In the genomic region with DNA sequence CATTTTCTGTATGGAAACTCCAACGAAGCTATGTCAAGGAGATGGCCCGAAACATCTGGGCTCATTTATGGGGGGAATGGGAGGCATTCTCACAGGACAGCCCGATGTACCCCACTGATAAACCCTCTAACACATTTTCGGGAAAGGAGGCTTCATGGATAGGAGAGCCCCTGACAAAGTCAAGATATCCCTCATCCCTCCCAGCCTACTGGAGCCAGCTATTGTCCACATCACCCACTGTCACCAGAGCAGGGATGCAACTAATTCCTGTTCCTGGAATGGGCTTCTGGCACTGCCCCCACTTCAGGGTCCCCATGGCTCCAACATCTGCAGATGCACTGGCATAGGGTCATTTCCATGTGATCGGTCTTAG, we compare ENCODE assay signal across 21 cellular contexts.
DNase-seq lines count a peak whose midpoint lies in the region; ATAC-seq and TF ChIP-seq lines count a peak whose summit lies in the region.
"Had no signal": no experiment of that assay in that cellular context is flagged by ENCODE, and none has a peak within 500 bp of the region (broad histone marks: within the 10 kb centered on the region; RNA-seq: fewer than 3 reads in every experiment).

No MANE protein-coding gene starts in this region.

- DNase-seq in PC-3, result no peak
- DNase-seq in right cardiac atrium, result peak in 2 of 3 donors; percentile 34 to 46
- DNase-seq in osteocyte (ENCODE audit: extremely low spot score, unreplicated experiment), result peak; percentile 62
- no peak for DNase-seq in DMS53 treated with DMSO at 0.1 percent for 48 hours (lab: John Stamatoyannopoulos, UW; ENCODE audit: unreplicated experiment)
- DNase-seq in NCI-H128 (lab: John Stamatoyannopoulos, UW; ENCODE audit: unreplicated experiment), result no peak
- no peak for DNase-seq in NOMO-1 treated with DMSO at 0.1 percent for 48 hours (lab: John Stamatoyannopoulos, UW; ENCODE audit: unreplicated experiment)
- DNase-seq: activated effector memory CD4-positive, alpha-beta T cell treated with anti-CD3 and anti-CD28 coated beads, Interleukin-2, amount 50 U/mL, for 16 hours; C1 segment of cervical spinal cord; dorsolateral prefrontal cortex; Kasumi-1; kidney; NCI-H1436 treated with DMSO at 0.1 percent for 48 hours; NCI-H446 had no signal

- H3K36me3 ChIP-seq in ACC112 (ENCODE audit: insufficient read depth, low read length), result no peaks in the 10 kb centered on the region
- H3K36me3 ChIP-seq in PC-3 (ENCODE audit: low read depth, low read length), result no peaks in the 10 kb centered on the region
- H3K36me3 ChIP-seq: neutrophil, prostate gland, tibial nerve had no signal

- peaks cover 46% of the 10 kb centered on the region for H3K4me1 ChIP-seq in ACC112 (ENCODE audit: control insufficient read depth, insufficient read depth, low read length, unreplicated experiment)
- peaks cover 27% of the 10 kb centered on the region for H3K4me1 ChIP-seq in PC-3 (ENCODE audit: insufficient read depth, low read length)
- H3K4me1 ChIP-seq in right cardiac atrium (ENCODE audit: control insufficient read depth, insufficient read depth, low read length), result peaks cover 15% of the 10 kb centered on the region
- H3K4me1 ChIP-seq: prostate gland had no signal

- no peaks in the 10 kb centered on the region for H3K79me2 ChIP-seq in ACC112 (ENCODE audit: control insufficient read depth, insufficient read depth, low read length, unreplicated experiment)
- H3K79me2 ChIP-seq in PC-3 (ENCODE audit: low read length), result no peaks in the 10 kb centered on the region

- POLR2A ChIA-PET in PC-3 (lab: Charles Lee; ENCODE audit: unreplicated experiment), result no interaction called here

- intact Hi-C loops in PC-3 (cut with micrococcal nuclease), result no loop called here
- intact Hi-C loops in right cardiac atrium (cut with DNase I), result no loop called here

- no peaks in the 10 kb centered on the region for H3K9me3 ChIP-seq in PC-3 (ENCODE audit: low read length)
- H3K9me3 ChIP-seq in right cardiac atrium (ENCODE audit: control insufficient read depth, low read length), result no peaks in the 10 kb centered on the region
- H3K9me3 ChIP-seq: neutrophil, prostate gland, tibial nerve had no signal

- no peaks in the 10 kb centered on the region for H3K9me2 ChIP-seq in PC-3 (replicated peaks; ENCODE audit: low read length)

- no peaks in the 10 kb centered on the region for H3K27me3 ChIP-seq in ACC112 (ENCODE audit: insufficient read depth, low read length)
- H3K27me3 ChIP-seq in PC-3 (ENCODE audit: low read length), result no peaks in the 10 kb centered on the region
- H3K27me3 ChIP-seq in right cardiac atrium (ENCODE audit: control insufficient read depth, insufficient read depth), result no peaks in the 10 kb centered on the region
- H3K27me3 ChIP-seq: neutrophil, tibial nerve had no signal

- 64% methylated on average over 5 of the region's 5 CpGs for WGBS in right cardiac atrium

- CTCF ChIA-PET in PC-3 (lab: Charles Lee), result no interaction called here

- H3K4me3 ChIP-seq in ACC112 (ENCODE audit: low read depth, low read length), result no peak overlapping the region
- no peak overlapping the region for H3K4me3 ChIP-seq in PC-3 (ENCODE audit: low read length)
- H3K4me3 ChIP-seq in right cardiac atrium (ENCODE audit: low read length), result no peak overlapping the region
- H3K4me3 ChIP-seq: dorsolateral prefrontal cortex, lung, prostate gland, tibial nerve had no signal

- ATAC-seq in PC-3 (no peak), right cardiac atrium (no peak)
- ATAC-seq: activated CD4-positive, alpha-beta T cell treated with anti-CD3 and anti-CD28 coated beads for 36 hours had no signal

- H3K9ac ChIP-seq in PC-3 (ENCODE audit: low read length), result no peak overlapping the region

- H3K27ac ChIP-seq in ACC112 (ENCODE audit: low read depth, low read length) (peak overlapping the region; percentile 96), PC-3 (ENCODE audit: low read length) (0 out of 2 replicates have a peak overlapping the region, but pooled peaks have one; percentile 80), right cardiac atrium (ENCODE audit: low read length) (peak overlapping the region; percentile 79)
- H3K27ac ChIP-seq: dorsolateral prefrontal cortex, neutrophil, prostate gland had no signal

- no peak overlapping the region for H3K4me3 Mint-ChIP-seq in osteocyte (ENCODE audit: unreplicated experiment)
- H3K4me3 Mint-ChIP-seq: activated CD4-positive, alpha-beta T cell treated with anti-CD3 and anti-CD28 coated beads for 36 hours; activated naive CD8-positive, alpha-beta T cell treated with anti-CD3 and anti-CD28 coated beads for 36 hours; stimulated activated naive CD8-positive, alpha-beta T cell treated with anti-CD3 and anti-CD28 coated beads, Interleukin-15, Interleukin-2, amounts not matched to agents 100 ng/mL and 50 ng/mL, for 24 hours had no signal

- no peaks in the 10 kb centered on the region for H3K36me3 Mint-ChIP-seq in osteocyte (ENCODE audit: unreplicated experiment)
- H3K36me3 Mint-ChIP-seq: activated naive CD8-positive, alpha-beta T cell treated with anti-CD3 and anti-CD28 coated beads for 36 hours had no signal

- H3K27ac Mint-ChIP-seq in osteocyte (ENCODE audit: unreplicated experiment), result no peak overlapping the region
- H3K27ac Mint-ChIP-seq: activated CD4-positive, alpha-beta T cell treated with anti-CD3 and anti-CD28 coated beads for 36 hours; activated naive CD8-positive, alpha-beta T cell treated with anti-CD3 and anti-CD28 coated beads for 36 hours; stimulated activated naive CD8-positive, alpha-beta T cell treated with anti-CD3 and anti-CD28 coated beads, Interleukin-15, Interleukin-2, amounts not matched to agents 100 ng/mL and 50 ng/mL, for 24 hours had no signal

- H4K20me1 ChIP-seq in PC-3 (ENCODE audit: low read length), result no peaks in the 10 kb centered on the region

- H3K4me2 ChIP-seq in PC-3 (ENCODE audit: low read length), result no peak overlapping the region

- BruUV-seq in PC-3 (replicated peaks; lab: Mats Ljungman, UMichigan), result no TSS peak

- H3K4me1 Mint-ChIP-seq in osteocyte (ENCODE audit: unreplicated experiment), result peaks cover 11% of the 10 kb centered on the region
- H3K4me1 Mint-ChIP-seq: activated CD4-positive, alpha-beta T cell treated with anti-CD3 and anti-CD28 coated beads for 36 hours; activated naive CD8-positive, alpha-beta T cell treated with anti-CD3 and anti-CD28 coated beads for 36 hours had no signal

- no peaks in the 10 kb centered on the region for H3K27me3 Mint-ChIP-seq in osteocyte (ENCODE audit: unreplicated experiment)
- H3K27me3 Mint-ChIP-seq: activated CD4-positive, alpha-beta T cell treated with anti-CD3 and anti-CD28 coated beads for 36 hours; activated naive CD8-positive, alpha-beta T cell treated with anti-CD3 and anti-CD28 coated beads for 36 hours; stimulated activated naive CD8-positive, alpha-beta T cell treated with anti-CD3 and anti-CD28 coated beads, Interleukin-15, Interleukin-2, amounts not matched to agents 100 ng/mL and 50 ng/mL, for 24 hours had no signal

- no peak for TF ChIP-seq CTCF in PC-3 (conservative IDR thresholded peaks at IDR 0.05; ENCODE audit: low read depth, low read length)
- TF ChIP-seq CTCF in osteocyte (IDR thresholded peaks at IDR 0.05), result no peak

- H3K9me3 Mint-ChIP-seq in osteocyte (ENCODE audit: unreplicated experiment), result peaks cover 4% of the 10 kb centered on the region
- H3K9me3 Mint-ChIP-seq: activated naive CD8-positive, alpha-beta T cell treated with anti-CD3 and anti-CD28 coated beads for 36 hours; stimulated activated naive CD8-positive, alpha-beta T cell treated with anti-CD3 and anti-CD28 coated beads, Interleukin-15, Interleukin-2, amounts not matched to agents 100 ng/mL and 50 ng/mL, for 24 hours had no signal

- no peak overlapping the region for H2AFZ ChIP-seq in ACC112 (ENCODE audit: low read length, unreplicated experiment)
- no peak overlapping the region for H2AFZ ChIP-seq in PC-3 (ENCODE audit: low read length)

- H3F3A ChIP-seq in PC-3 (ENCODE audit: low read length, unreplicated experiment), result no peaks in the 10 kb centered on the region

Comparison
In these comparisons a context has a peak if more than half of its experiments do, and no peak if none do; other contexts are left out.
1. DNase-seq: peak in right cardiac atrium (2 of 3) and osteocyte (single experiment); none in PC-3 (single experiment), DMS53 treated with DMSO at 0.1 percent for 48 hours (single experiment), NCI-H128 (single experiment) and NOMO-1 treated with DMSO at 0.1 percent for 48 hours (single experiment).
2. Peak in every context shown above with its lines, with median percentiles within 50 percentile points of each other: H3K27ac ChIP-seq.